In the genomic region with DNA sequence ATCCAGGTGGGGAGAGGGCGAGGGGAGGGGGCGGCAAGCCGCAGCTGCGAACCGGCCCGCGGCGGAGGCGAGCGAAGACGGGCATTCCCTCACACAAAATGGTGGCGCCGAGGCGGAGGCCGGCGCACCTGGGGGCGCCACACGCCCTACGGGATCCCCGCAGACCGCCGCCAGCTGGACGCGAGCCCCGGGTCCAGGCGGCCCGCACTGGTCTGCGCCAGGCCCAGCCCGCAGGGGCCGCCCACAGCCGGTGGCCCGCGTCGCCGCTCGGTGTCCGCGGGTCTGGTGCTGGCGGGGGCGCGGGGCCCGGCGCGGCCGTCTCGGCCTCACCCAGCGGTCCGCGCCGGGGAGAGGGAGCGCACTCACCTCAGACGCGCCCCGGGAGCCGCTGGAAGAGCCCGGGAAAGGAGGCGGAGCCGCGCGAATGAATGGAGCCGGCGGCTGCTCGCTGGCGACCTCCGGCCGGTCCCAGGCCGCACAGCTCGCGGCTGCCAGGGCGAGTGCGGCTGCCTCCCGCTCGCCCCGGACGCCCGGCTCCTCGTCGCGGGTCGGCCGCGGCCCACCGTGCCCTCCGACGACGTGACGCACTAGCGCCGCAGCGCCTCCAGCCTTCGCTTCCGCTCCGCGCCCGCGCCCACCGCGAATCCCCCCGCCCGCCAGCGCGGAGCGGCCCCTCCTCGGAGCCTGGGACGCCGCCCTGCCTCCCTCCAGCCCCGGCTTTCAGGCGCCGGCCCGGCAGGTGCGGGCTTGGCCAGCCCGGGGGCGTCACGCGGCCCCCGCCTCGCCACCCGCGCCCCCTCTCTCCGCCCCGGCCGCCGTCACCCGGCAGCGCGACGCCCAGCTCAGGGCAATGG, we compare ENCODE assay signal across 8 cellular contexts. TPM values are rescaled to one million over a fixed set of nuclear protein-coding genes. Genes with fewer than 3 reads are reported as not detected.
DNase-seq lines count a peak whose midpoint lies in the region; ATAC-seq and TF ChIP-seq lines count a peak whose summit lies in the region.

A gene with protein sequence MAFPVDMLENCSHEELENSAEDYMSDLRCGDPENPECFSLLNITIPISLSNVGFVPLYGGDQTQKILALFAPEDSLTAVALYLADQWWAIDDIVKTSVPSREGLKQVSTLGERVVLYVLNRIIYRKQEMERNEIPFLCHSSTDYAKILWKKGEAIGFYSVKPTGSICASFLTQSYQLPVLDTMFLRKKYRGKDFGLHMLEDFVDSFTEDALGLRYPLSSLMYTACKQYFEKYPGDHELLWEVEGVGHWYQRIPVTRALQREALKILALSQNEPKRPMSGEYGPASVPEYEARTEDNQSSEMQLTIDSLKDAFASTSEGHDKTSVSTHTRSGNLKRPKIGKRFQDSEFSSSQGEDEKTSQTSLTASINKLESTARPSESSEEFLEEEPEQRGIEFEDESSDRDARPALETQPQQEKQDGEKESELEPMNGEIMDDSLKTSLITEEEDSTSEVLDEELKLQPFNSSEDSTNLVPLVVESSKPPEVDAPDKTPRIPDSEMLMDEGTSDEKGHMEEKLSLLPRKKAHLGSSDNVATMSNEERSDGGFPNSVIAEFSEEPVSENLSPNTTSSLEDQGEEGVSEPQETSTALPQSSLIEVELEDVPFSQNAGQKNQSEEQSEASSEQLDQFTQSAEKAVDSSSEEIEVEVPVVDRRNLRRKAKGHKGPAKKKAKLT (minus strand): TSS at position 589 of the 854 bp plus-strand sequence. CDS start 24,711 bp downstream, outside the sequence.

- H3K4me2 ChIP-seq in smooth muscle cell: peak within 1 kb of the TSS; percentile 94

- no peaks in the 10 kb centered on the region for H3K36me3 Mint-ChIP-seq in T-helper 2 cell treated with Interferon-gamma antibody and Interleukin-4, amounts not matched to agents 5 μg/mL and 100 μg/mL, for 36 hours (ENCODE audit: low read depth)

- under 1% methylated on average over 83 of the region's 127 CpGs for WGBS in smooth muscle cell (ENCODE audit: low lambda C conversion rate)

- no peaks in the 10 kb centered on the region for H3K27me3 ChIP-seq in smooth muscle cell (ENCODE audit: low read depth)

- H3K4me3 ChIP-seq in astrocyte of the spinal cord (ENCODE audit: low read depth, low read length): peak within 1 kb of the TSS; percentile 63
- H3K4me3 ChIP-seq in smooth muscle cell: peak within 1 kb of the TSS; percentile 72

- no peaks in the 10 kb centered on the region for H3K9me3 ChIP-seq in smooth muscle cell (replicated peaks; ENCODE audit: low read depth)

- no peak for TF ChIP-seq CTCF in astrocyte of the spinal cord (IDR thresholded peaks at IDR 0.05; ENCODE audit: low read depth, low read length)
- TF ChIP-seq CTCF in smooth muscle cell (IDR thresholded peaks at IDR 0.05; ENCODE audit: borderline replicate concordance, insufficient read depth, poor library complexity, severe bottlenecking): no peak

- no peaks in the 10 kb centered on the region for H3K4me1 ChIP-seq in smooth muscle cell (ENCODE audit: low read depth)

- peak within 1 kb of the TSS; percentile 88 for H3K4me3 Mint-ChIP-seq in T-helper 2 cell treated with Interferon-gamma antibody and Interleukin-4, amounts not matched to agents 5 μg/mL and 100 μg/mL, for 36 hours

- peak within 1 kb of the TSS; percentile 71 for H3K27ac Mint-ChIP-seq in T-helper 2 cell treated with Interferon-gamma antibody and Interleukin-4, amounts not matched to agents 5 μg/mL and 100 μg/mL, for 36 hours

- in situ Hi-C loops in astrocyte of the spinal cord (cut with HindIII; ENCODE audit: low sequenced_read_pairs): no loop called here

- peaks cover 5% of the 10 kb centered on the region for H3K4me1 Mint-ChIP-seq in T-helper 2 cell treated with Interferon-gamma antibody and Interleukin-4, amounts not matched to agents 5 μg/mL and 100 μg/mL, for 36 hours (ENCODE audit: low read depth)

- H3K79me2 ChIP-seq in smooth muscle cell (ENCODE audit: low read depth): peaks cover 18% of the 10 kb centered on the region

- peak; percentile 15 for DNase-seq in NCI-H2029 (lab: John Stamatoyannopoulos, UW)
- DNase-seq in NCI-H2029 treated with DMSO at 0.1 percent for 48 hours (lab: John Stamatoyannopoulos, UW): no peak
- peak; percentile 20 for DNase-seq in T-helper 2 cell treated with Interferon-gamma antibody and Interleukin-4, amounts not matched to agents 5 μg/mL and 100 μg/mL, for 36 hours (ENCODE audit: low spot score)
- DNase-seq in astrocyte of the spinal cord (ENCODE audit: low read depth, low spot score): peak; percentile 19
- peak; percentile 76 for DNase-seq in iPS-NIHi11 (ENCODE audit: low spot score)
- DNase-seq in smooth muscle cell (lab: John Stamatoyannopoulos, UW; ENCODE audit: unreplicated experiment): no peak
- no peak for DNase-seq in OCI-M2 (lab: John Stamatoyannopoulos, UW; ENCODE audit: unreplicated experiment)

- peak within 1 kb of the TSS; percentile 95 for H2AFZ ChIP-seq in smooth muscle cell (ENCODE audit: low read depth)

- H3F3A ChIP-seq in smooth muscle cell (ENCODE audit: low read depth): no peaks in the 10 kb centered on the region

- no peaks in the 10 kb centered on the region for H3K36me3 ChIP-seq in smooth muscle cell (ENCODE audit: low read depth)

- H4K20me1 ChIP-seq in smooth muscle cell (ENCODE audit: low read depth): no peaks in the 10 kb centered on the region

- H3K27me3 Mint-ChIP-seq in T-helper 2 cell treated with Interferon-gamma antibody and Interleukin-4, amounts not matched to agents 5 μg/mL and 100 μg/mL, for 36 hours (ENCODE audit: low read depth): peaks cover 39% of the 10 kb centered on the region

- peak within 1 kb of the TSS; percentile 40 for H3K9ac ChIP-seq in smooth muscle cell (ENCODE audit: low read depth)

- ATAC-seq in HG03520 (IDR thresholded peaks at IDR 0.05; ENCODE audit: unreplicated experiment): peak; percentile 60

- no peak within 1 kb of the TSS for H3K27ac ChIP-seq in smooth muscle cell (ENCODE audit: low read depth)

- no peaks in the 10 kb centered on the region for H3K9me3 Mint-ChIP-seq in T-helper 2 cell treated with Interferon-gamma antibody and Interleukin-4, amounts not matched to agents 5 μg/mL and 100 μg/mL, for 36 hours

RNA-seq across cellular contexts. Expression of the gene that starts here (rescaled TPM):
- total RNA-seq in smooth muscle cell: 4.0 and 7.5 TPM in 2 replicates
- polyA plus RNA-seq in smooth muscle cell: 0.70 and 1.0 TPM in 2 replicates

Comparison
In these comparisons a context has a peak if more than half of its experiments do, and no peak if none do; other contexts are left out.
1. DNase-seq: peak in NCI-H2029 (single experiment), T-helper 2 cell treated with Interferon-gamma antibody and Interleukin-4, amounts not matched to agents 5 μg/mL and 100 μg/mL, for 36 hours (single experiment), astrocyte of the spinal cord (single experiment) and iPS-NIHi11 (single experiment); none in NCI-H2029 treated with DMSO at 0.1 percent for 48 hours (single experiment), smooth muscle cell (single experiment) and OCI-M2 (single experiment).